ENCODE assay signal across 8 cellular contexts in the genomic region with DNA sequence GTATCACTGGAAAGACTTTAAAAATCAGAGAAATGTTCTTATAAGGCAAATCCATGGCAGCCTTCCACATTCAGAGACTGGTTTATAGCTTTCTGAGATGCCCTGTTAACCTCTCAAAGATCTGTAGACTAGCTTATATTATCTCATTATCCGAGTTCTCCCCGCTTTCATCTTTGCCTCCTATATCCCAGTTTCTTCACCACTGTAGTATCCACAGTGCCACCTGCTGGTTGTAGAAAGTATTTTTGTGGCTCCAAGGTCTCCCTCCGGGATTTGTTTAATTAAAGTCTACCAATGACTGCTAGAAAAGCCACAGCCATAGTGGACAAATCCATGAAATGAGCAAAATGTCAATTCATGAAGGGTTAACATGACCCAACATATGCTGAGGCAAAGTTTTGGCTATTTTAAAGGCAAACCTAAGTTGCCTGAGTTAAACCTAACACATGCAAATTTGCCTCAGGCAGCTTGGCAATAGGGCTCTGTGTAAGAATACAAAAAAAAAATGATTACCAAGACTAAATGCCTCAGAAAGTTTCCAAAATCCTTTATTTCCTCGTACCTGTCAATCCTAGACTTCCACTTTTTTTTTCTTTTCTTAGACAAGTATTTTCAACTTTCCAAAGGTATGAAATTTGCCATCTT.
A peak's percentile ranks its signal among the peaks of the same experiment; 100 is the strongest.
DNase-seq lines count a peak whose midpoint lies in the region; ATAC-seq, FAIRE-seq and TF ChIP-seq lines count a peak whose summit lies in the region.

No MANE protein-coding gene starts in this region.

- H2AFZ ChIP-seq in HepG2 (ENCODE audit: low read length), result no peak overlapping the region

- in situ Hi-C loops in ACHN (cut with HindIII; ENCODE audit: low pct_ligation_motif_present, low pct_unique_long_range_greater_than_20kb, low sequenced_read_pairs), result no loop called here
- in situ Hi-C loops in HepG2 (cut with HindIII; ENCODE audit: extremely low pct_ligation_motif_present, low pct_unique_long_range_greater_than_20kb), result loop anchor here (5.0 kb wide), 1 partner anchor 218 kb away; a partner anchor contains a TSS

- H3K36me3 ChIP-seq in colonic mucosa (no peaks in the 10 kb centered on the region), HepG2 (replicated peaks in 1 of 2; ENCODE audit: control insufficient read depth in 1 of 2, insufficient read depth in 2 of 2, low read length in 2 of 2) (no peaks in the 10 kb centered on the region)

- H3K4me1 ChIP-seq in colonic mucosa, result no peaks in the 10 kb centered on the region
- peaks cover 64% of the 10 kb centered on the region for H3K4me1 ChIP-seq in HepG2 (ENCODE audit: insufficient read depth, low read length)

- peak; percentile 85 for TF ChIP-seq RAD21 in HepG2 (CRISPR knock-in tag; IDR thresholded peaks at IDR 0.05)

- peak; percentile 81 for FAIRE-seq in HepG2 (lab: Jason Lieb, UNC)

- H3K9me3 Mint-ChIP-seq in T-helper 2 cell treated with Interferon-gamma antibody and Interleukin-4, amounts not matched to agents 5 μg/mL and 100 μg/mL, for 36 hours, result no peaks in the 10 kb centered on the region

- WGBS in HepG2 (ENCODE audit: low lambda C conversion rate), result 6% methylated on average over 4 of the region's 4 CpGs

- H3K4me3 ChIP-seq in colonic mucosa (no peak overlapping the region), HepG2 (replicated peaks in 1 of 3; ENCODE audit: insufficient read depth in 1 of 3, low read depth in 2 of 3, low read length in 3 of 3) (no peak overlapping the region; a peak in 1 of 6 replicates)

- BruUV-seq in HepG2 (replicated peaks; lab: Mats Ljungman, UMichigan), result no TSS peak

- intact Hi-C loops in colonic mucosa (cut with DNase I), result loop anchor here (5.0 kb wide), 1 partner anchor 152 kb away; no protein-coding TSS in a partner anchor
- intact Hi-C loops in HepG2 (cut with micrococcal nuclease; ENCODE audit: unreplicated experiment), result loop anchor here (1.0 to 5.0 kb wide), 9 partner anchors 37 to 636 kb away; a partner anchor contains a TSS

- no peak overlapping the region for H3K27ac Mint-ChIP-seq in T-helper 2 cell treated with Interferon-gamma antibody and Interleukin-4, amounts not matched to agents 5 μg/mL and 100 μg/mL, for 36 hours

- peaks cover 39% of the 10 kb centered on the region for H3K27me3 Mint-ChIP-seq in T-helper 2 cell treated with Interferon-gamma antibody and Interleukin-4, amounts not matched to agents 5 μg/mL and 100 μg/mL, for 36 hours (ENCODE audit: low read depth)

- peaks cover 4% of the 10 kb centered on the region for H3K4me1 Mint-ChIP-seq in T-helper 2 cell treated with Interferon-gamma antibody and Interleukin-4, amounts not matched to agents 5 μg/mL and 100 μg/mL, for 36 hours (ENCODE audit: low read depth)

- H3K4me3 Mint-ChIP-seq in T-helper 2 cell treated with Interferon-gamma antibody and Interleukin-4, amounts not matched to agents 5 μg/mL and 100 μg/mL, for 36 hours, result no peak overlapping the region

- no peak for TF ChIP-seq POLR2A in HepG2 (IDR thresholded peaks at IDR 0.05; ENCODE audit: insufficient read depth in 1 of 2, low read depth in 2 of 2, low read length in 2 of 2)

- no peaks in the 10 kb centered on the region for H4K20me1 ChIP-seq in HepG2 (ENCODE audit: insufficient read depth, low read length)

- no peaks in the 10 kb centered on the region for H3K79me2 ChIP-seq in HepG2 (ENCODE audit: insufficient read depth, low read length)

- H3K27me3 ChIP-seq in colonic mucosa, result no peaks in the 10 kb centered on the region
- H3K27me3 ChIP-seq in HepG2 (ENCODE audit: control insufficient read depth in 1 of 2, insufficient read depth in 2 of 2, low read length in 2 of 2), result no peaks in the 10 kb centered on the region

- peak; percentile 73 for DNase-seq in ACHN
- DNase-seq in NCI-H128 (lab: John Stamatoyannopoulos, UW; ENCODE audit: unreplicated experiment), result peak; percentile 37
- DNase-seq in T-helper 2 cell treated with Interferon-gamma antibody and Interleukin-4, amounts not matched to agents 5 μg/mL and 100 μg/mL, for 36 hours (ENCODE audit: low spot score), result peak; percentile 15
- DNase-seq in colonic mucosa, result peak; percentile 83
- peak; percentile 89 for DNase-seq in HepG2 (ENCODE audit: low spot score)
- peak; percentile 16 for DNase-seq in stimulated activated CD8-positive, alpha-beta memory T cell treated with anti-CD3 and anti-CD28 coated beads, Interleukin-12 subunit alpha, Interleukin-12 subunit beta, amount 100 ng/mL, for 1 hour (ENCODE audit: low read depth)

- H3K27ac ChIP-seq in colonic mucosa (no peak overlapping the region), HepG2 (ENCODE audit: extremely low read length, insufficient read depth, low read length) (peak overlapping the region; percentile 61)

- H3K9ac ChIP-seq in colonic mucosa (ENCODE audit: low read depth in 2 of 2, low read length in 2 of 2) (no peak overlapping the region), HepG2 (ENCODE audit: insufficient read depth, low read depth, low read length) (peak overlapping the region; percentile 25; the same call in 1 of the 2 replicates)

- no peaks in the 10 kb centered on the region for H3K36me3 Mint-ChIP-seq in T-helper 2 cell treated with Interferon-gamma antibody and Interleukin-4, amounts not matched to agents 5 μg/mL and 100 μg/mL, for 36 hours (ENCODE audit: low read depth)

- POLR2A ChIA-PET in HepG2 (lab: Yijun Ruan, JAX), result interaction anchor here (0.7 to 3.2 kb wide), 10 partner anchors 38 to 267 kb away, joined by 3 to 66 read pairs (median 6); a partner anchor contains a TSS

- TF ChIP-seq CTCF in GM12872 (IDR thresholded peaks at IDR 0.05; ENCODE audit: insufficient read depth, low read depth, low read length) (peak; percentile 69), colonic mucosa (IDR thresholded peaks at IDR 0.05) (peak; percentile 79), HepG2 (CRISPR knock-in tag; IDR thresholded peaks at IDR 0.05) (peak; percentile 85)

- H3K9me3 ChIP-seq in colonic mucosa (no peaks in the 10 kb centered on the region), HepG2 (ENCODE audit: low read length) (no peaks in the 10 kb centered on the region)

- TF ChIP-seq EP300 in HepG2 (IDR thresholded peaks at IDR 0.05; ENCODE audit: low read depth in 2 of 2, low read length in 2 of 2), result peak in 1 of 2 experiments; percentile 59; a peak in 2 of 4 replicates
- no peak for TF ChIP-seq EP300 in HepG2 (CRISPR knock-in tag; IDR thresholded peaks at IDR 0.05; ENCODE audit: borderline replicate concordance)

- H3K4me2 ChIP-seq in HepG2 (ENCODE audit: low read depth, low read length), result peak overlapping the region; percentile 56

- peak; percentile 78 for ATAC-seq in HepG2
- ATAC-seq in GM18520 (IDR thresholded peaks at IDR 0.05; ENCODE audit: unreplicated experiment), result no peak

- CTCF ChIA-PET in HepG2 (lab: Yijun Ruan, JAX; ENCODE audit: low intra/inter-chr PET ratio, low total read pairs), result interaction anchor here (1.2 to 2.0 kb wide), 4 partner anchors 150 to 512 kb away, joined by 4 to 10 read pairs (median 8); a partner anchor contains a TSS

TF ChIP-seq in HepG2, 621 proteins besides CTCF, POLR2A, EP300 and RAD21 (continues in another document):
- TF ChIP-seq CHD4 (IDR thresholded peaks at IDR 0.05; ENCODE audit: borderline replicate concordance, low read length), result peak; percentile 27; the same call in 1 of the 2 replicates
- no peak for TF ChIP-seq ZZZ3 (CRISPR knock-in tag; IDR thresholded peaks at IDR 0.05; ENCODE audit: borderline replicate concordance)
- TF ChIP-seq, protein P1, sequence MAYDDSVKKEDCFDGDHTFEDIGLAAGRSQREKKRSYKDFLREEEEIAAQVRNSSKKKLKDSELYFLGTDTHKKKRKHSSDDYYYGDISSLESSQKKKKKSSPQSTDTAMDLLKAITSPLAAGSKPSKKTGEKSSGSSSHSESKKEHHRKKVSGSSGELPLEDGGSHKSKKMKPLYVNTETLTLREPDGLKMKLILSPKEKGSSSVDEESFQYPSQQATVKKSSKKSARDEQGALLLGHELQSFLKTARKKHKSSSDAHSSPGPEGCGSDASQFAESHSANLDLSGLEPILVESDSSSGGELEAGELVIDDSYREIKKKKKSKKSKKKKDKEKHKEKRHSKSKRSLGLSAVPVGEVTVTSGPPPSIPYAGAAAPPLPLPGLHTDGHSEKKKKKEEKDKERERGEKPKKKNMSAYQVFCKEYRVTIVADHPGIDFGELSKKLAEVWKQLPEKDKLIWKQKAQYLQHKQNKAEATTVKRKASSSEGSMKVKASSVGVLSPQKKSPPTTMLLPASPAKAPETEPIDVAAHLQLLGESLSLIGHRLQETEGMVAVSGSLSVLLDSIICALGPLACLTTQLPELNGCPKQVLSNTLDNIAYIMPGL (CRISPR knock-in tag; IDR thresholded peaks at IDR 0.05; ENCODE audit: borderline replicate concordance in 1 of 2, low read depth in 1 of 2), result 0 out of 4 replicates have a peak, but pooled peaks of 1 of the 2 experiments have one; percentile 46
- no peak for TF ChIP-seq SIN3A (IDR thresholded peaks at IDR 0.05; ENCODE audit: borderline replicate concordance, low read depth, low read length)
- no peak for TF ChIP-seq ZNF274 (CRISPR knock-in tag; IDR thresholded peaks at IDR 0.05)

Comparison
In these comparisons a context has a peak if more than half of its experiments do, and no peak if none do; other contexts are left out.
1. DNase-seq: peak in every context shown above with its lines; median percentile 89 in HepG2; 83 in colonic mucosa; 73 in ACHN; 37 in NCI-H128; 16 in stimulated activated CD8-positive, alpha-beta memory T cell treated with anti-CD3 and anti-CD28 coated beads, Interleukin-12 subunit alpha, Interleukin-12 subunit beta, amount 100 ng/mL, for 1 hour; 15 in T-helper 2 cell treated with Interferon-gamma antibody and Interleukin-4, amounts not matched to agents 5 μg/mL and 100 μg/mL, for 36 hours.